ENCODE assay signal across 2 cellular contexts in genomic region chr1:25086518-25087079, GRCh38.
TF ChIP-seq lines count a peak whose summit lies in the region.

No MANE protein-coding gene starts in this region.

TF ChIP-seq in HepG2, 621 proteins besides CTCF, POLR2A, EP300 and RAD21:
- no peak for TF ChIP-seq ZNF766 (CRISPR knock-in tag; IDR thresholded peaks at IDR 0.05; ENCODE audit: borderline replicate concordance)
- TF ChIP-seq ZNF768 (CRISPR knock-in tag; IDR thresholded peaks at IDR 0.05), result peak; percentile 46; the same call in 1 of the 2 replicates
- no peak for TF ChIP-seq U2AF1 (optimal IDR thresholded peaks at IDR 0.05; ENCODE audit: low read depth, low read length)
- TF ChIP-seq ZNF253 (CRISPR knock-in tag; IDR thresholded peaks at IDR 0.05; ENCODE audit: borderline replicate concordance), result no peak
- no peak for TF ChIP-seq MEIS2 (CRISPR knock-in tag; IDR thresholded peaks at IDR 0.05)

TF ChIP-seq in K562, 482 proteins besides CTCF, POLR2A, EP300 and RAD21:
- peak; percentile 84 for TF ChIP-seq RBM25 (IDR thresholded peaks at IDR 0.05; ENCODE audit: low read depth, low read length, severe bottlenecking)
- no peak for TF ChIP-seq PCBP1 (IDR thresholded peaks at IDR 0.05; ENCODE audit: low read depth, low read length, poor library complexity, severe bottlenecking)
- TF ChIP-seq ID3 (CRISPR knock-in tag; IDR thresholded peaks at IDR 0.05), result no peak
- no peak for TF ChIP-seq ID3 (tag; IDR thresholded peaks at IDR 0.05)
- no peak for TF ChIP-seq TCF3 (CRISPR knock-in tag; IDR thresholded peaks at IDR 0.05)
- peak; percentile 98 for TF ChIP-seq BRD9 (IDR thresholded peaks at IDR 0.05; ENCODE audit: low read depth, partially characterized antibody)
- TF ChIP-seq SMARCA5 (IDR thresholded peaks at IDR 0.05), result peak; percentile 89; the same call in 1 of the 2 replicates
- TF ChIP-seq SNIP1 (IDR thresholded peaks at IDR 0.05; ENCODE audit: low read depth), result no peak
- peak; percentile 84 for TF ChIP-seq BCOR (IDR thresholded peaks at IDR 0.05)
- peak; percentile 67 for TF ChIP-seq ZFP36 (IDR thresholded peaks at IDR 0.05; ENCODE audit: low read depth, low read length, partially characterized antibody)
- TF ChIP-seq EHMT2 (IDR thresholded peaks at IDR 0.05), result no peak
- peak; percentile 46; the same call in 1 of the 2 replicates for TF ChIP-seq HDAC2 (IDR thresholded peaks at IDR 0.05)
- TF ChIP-seq SPI1 (IDR thresholded peaks at IDR 0.05; ENCODE audit: borderline replicate concordance, low read depth, low read length), result 0 out of 2 replicates have a peak, but pooled peaks have one; percentile 3
